10 cellular contexts compared by ENCODE assay signal in genomic region chr3:13025090-13025489, GRCh38. TPM values are rescaled to one million over a fixed set of nuclear protein-coding genes. Genes with fewer than 3 reads are reported as not detected.
DNase-seq lines count a peak whose midpoint lies in the region; ATAC-seq and TF ChIP-seq lines count a peak whose summit lies in the region.
"Had no signal": no experiment of that assay in that cellular context is flagged by ENCODE, and none has a peak within 500 bp of the region (broad histone marks: within the 10 kb centered on the region; RNA-seq: fewer than 3 reads in every experiment).

No MANE protein-coding gene starts in this region.

- no peaks in the 10 kb centered on the region for H4K20me1 ChIP-seq in osteoblast (ENCODE audit: insufficient read depth, low read length)

- H3K4me1 Mint-ChIP-seq in Calu3 (ENCODE audit: low read depth, unreplicated experiment), result peaks cover 55% of the 10 kb centered on the region
- H3K4me1 Mint-ChIP-seq: activated naive CD4-positive, alpha-beta T cell treated with anti-CD3 and anti-CD28 coated beads, Interleukin-2, amount 50 U/mL, for 24 hours had no signal

- peaks cover 3% of the 10 kb centered on the region for H3K9me3 Mint-ChIP-seq in Calu3 (ENCODE audit: low read depth, unreplicated experiment)
- H3K9me3 Mint-ChIP-seq: activated naive CD4-positive, alpha-beta T cell treated with anti-CD3 and anti-CD28 coated beads, Interleukin-2, amount 50 U/mL, for 24 hours; T-cell had no signal

- H3K4me1 ChIP-seq in osteoblast (ENCODE audit: insufficient read depth, low read length), result peaks cover 52% of the 10 kb centered on the region

- H3K79me2 ChIP-seq in osteoblast (ENCODE audit: insufficient read depth, low read length), result no peaks in the 10 kb centered on the region

- intact Hi-C loops in Calu3 (cut with micrococcal nuclease; ENCODE audit: unreplicated experiment), result no loop called here

- BruUV-seq in Calu3 (replicated peaks; lab: Mats Ljungman, UMichigan), result no TSS peak

- H3K27ac Mint-ChIP-seq in Calu3 (ENCODE audit: unreplicated experiment), result no peak overlapping the region
- H3K27ac Mint-ChIP-seq: activated naive CD4-positive, alpha-beta T cell treated with anti-CD3 and anti-CD28 coated beads, Interleukin-2, amount 50 U/mL, for 24 hours; T-cell had no signal

- H3K4me2 ChIP-seq in osteoblast (ENCODE audit: insufficient read depth, low read length), result peak overlapping the region; percentile 34

- H3K36me3 Mint-ChIP-seq in Calu3 (ENCODE audit: insufficient read depth, unreplicated experiment), result peaks cover 8% of the 10 kb centered on the region
- H3K36me3 Mint-ChIP-seq: activated naive CD4-positive, alpha-beta T cell treated with anti-CD3 and anti-CD28 coated beads, Interleukin-2, amount 50 U/mL, for 24 hours; T-cell had no signal

- no peak overlapping the region for H3K4me3 ChIP-seq in osteoblast (ENCODE audit: insufficient read depth, low read length)

- H2AFZ ChIP-seq in osteoblast (ENCODE audit: low read length), result peak overlapping the region; percentile 57

- ATAC-seq in HG02759 (IDR thresholded peaks at IDR 0.05; ENCODE audit: unreplicated experiment) (no peak), HG02588 (IDR thresholded peaks at IDR 0.05; ENCODE audit: unreplicated experiment) (no peak), HG03342 (IDR thresholded peaks at IDR 0.05; ENCODE audit: unreplicated experiment) (no peak)
- ATAC-seq: T-cell had no signal

- H3K27me3 Mint-ChIP-seq in Calu3 (ENCODE audit: unreplicated experiment), result no peaks in the 10 kb centered on the region
- H3K27me3 Mint-ChIP-seq: activated naive CD4-positive, alpha-beta T cell treated with anti-CD3 and anti-CD28 coated beads, Interleukin-2, amount 50 U/mL, for 24 hours; T-cell had no signal

- CTCF ChIA-PET in Calu3 (lab: Charles Lee), result no interaction called here

- H3K36me3 ChIP-seq in osteoblast (ENCODE audit: insufficient read depth, low read length), result no peaks in the 10 kb centered on the region

- no peak for TF ChIP-seq CTCF in Calu3 (IDR thresholded peaks at IDR 0.05; ENCODE audit: unreplicated experiment)
- no peak for TF ChIP-seq CTCF in osteoblast (IDR thresholded peaks at IDR 0.05; ENCODE audit: extremely low read depth, low read depth, low read length)

- DNase-seq in Calu3 (peak; percentile 68), NCI-H226 (peak; percentile 48), fibroblast of gingiva (ENCODE audit: low read depth) (peak; percentile 29), osteoblast (ENCODE audit: insufficient read length, low spot score, missing footprints) (peak; percentile 98)
- DNase-seq in activated effector memory CD4-positive, alpha-beta T cell treated with anti-CD3 and anti-CD28 coated beads, Interleukin-2, amount 50 U/mL, for 16 hours, result no peak
- DNase-seq: T-cell had no signal

- H3K4me3 Mint-ChIP-seq in Calu3 (ENCODE audit: low read depth, unreplicated experiment), result no peak overlapping the region
- H3K4me3 Mint-ChIP-seq: activated naive CD4-positive, alpha-beta T cell treated with anti-CD3 and anti-CD28 coated beads, Interleukin-2, amount 50 U/mL, for 24 hours; T-cell had no signal

- peaks cover 4% of the 10 kb centered on the region for H3K27me3 ChIP-seq in osteoblast (ENCODE audit: insufficient read depth, low read length)

- H3K27ac ChIP-seq in osteoblast (ENCODE audit: low read depth, low read length), result peak overlapping the region; percentile 5

- H3K9me3 ChIP-seq in osteoblast (ENCODE audit: low read depth, low read length), result no peaks in the 10 kb centered on the region

RNA-seq across cellular contexts. Expression of gene IQSEC1, which starts 48.1 kb away (rescaled TPM):
- 13.3 and 13.6 TPM in 2 replicates for total RNA-seq in Calu3 (2022)
- total RNA-seq in osteoblast, result 22.1 and 28.3 TPM in 2 replicates
